18 cellular contexts compared by ENCODE assay signal in the genomic region with DNA sequence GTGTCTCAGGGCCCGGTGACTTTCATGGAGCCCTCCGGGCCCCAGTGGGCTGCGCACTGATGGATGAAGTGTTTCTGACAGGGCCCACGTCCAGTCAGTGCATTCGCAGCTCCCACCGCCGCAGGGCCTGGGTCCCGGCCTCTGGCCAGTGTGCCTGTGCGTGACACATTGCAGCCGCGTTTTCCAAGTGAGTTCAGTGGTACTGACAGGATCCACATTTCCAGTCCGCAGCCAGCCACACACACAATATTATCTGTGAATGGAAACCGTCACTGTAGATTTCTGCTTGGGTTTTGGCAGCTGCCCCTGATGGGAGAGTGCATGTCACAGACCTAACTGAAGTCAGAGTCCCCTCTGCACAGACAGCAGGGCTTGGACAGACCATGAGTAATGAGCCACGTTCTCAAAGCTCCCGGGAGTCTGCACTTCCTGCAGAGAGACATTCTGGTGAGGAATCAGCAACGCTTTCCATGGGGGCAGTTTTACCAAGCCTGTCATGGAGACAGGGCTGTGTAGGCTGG.
DNase-seq lines count a peak whose midpoint lies in the region; ATAC-seq and TF ChIP-seq lines count a peak whose summit lies in the region.
"Had no signal": no experiment of that assay in that cellular context is flagged by ENCODE, and none has a peak within 500 bp of the region (broad histone marks: within the 10 kb centered on the region; RNA-seq: fewer than 3 reads in every experiment).

No MANE protein-coding gene starts in this region.

- intact Hi-C loops in PC-9 (cut with micrococcal nuclease; ENCODE audit: unreplicated experiment), result loop anchor here (2.0 kb wide), 1 partner anchor 52 kb away; no protein-coding TSS in a partner anchor
- intact Hi-C loops in right lobe of liver (cut with DNase I), result no loop called here

- H2AFZ ChIP-seq in ACC112 (ENCODE audit: low read length, unreplicated experiment) (peak overlapping the region; percentile 13), PC-9 (no peak overlapping the region)
- H2AFZ ChIP-seq: parathyroid adenoma had no signal

- H4K20me1 ChIP-seq in PC-9 (ENCODE audit: insufficient read depth), result no peaks in the 10 kb centered on the region

- DNase-seq in PC-9, result no peak
- DNase-seq in fibroblast of pulmonary artery (ENCODE audit: low read depth), result peak; percentile 57
- DNase-seq in right lobe of liver, result peak in 1 of 3 donors; percentile 29
- DNase-seq in SIG-M5 treated with dmso at 0.1 percent for 504 hours (lab: John Stamatoyannopoulos, UW; ENCODE audit: unreplicated experiment), result no peak
- no peak for DNase-seq in DMS79 (lab: John Stamatoyannopoulos, UW)
- DNase-seq in H7, result no peak
- DNase-seq: activated CD4-positive, alpha-beta T cell treated with anti-CD3 and anti-CD28 coated beads, Interleukin-2, amount 50 U/mL, for 1 hour; NCI-H2081; NCI-H748 treated with DMSO at 0.1 percent for 48 hours; T-helper 9 cell; testis had no signal

- H3K4me1 ChIP-seq in ACC112 (ENCODE audit: control insufficient read depth, insufficient read depth, low read length, unreplicated experiment) (peaks cover 10% of the 10 kb centered on the region), PC-9 (replicated peaks; ENCODE audit: insufficient read depth) (peaks cover 20% of the 10 kb centered on the region), right lobe of liver (no peaks in the 10 kb centered on the region)
- H3K4me1 ChIP-seq: parathyroid adenoma, testis had no signal

- POLR2A ChIA-PET in PC-9 (lab: Charles Lee; ENCODE audit: unreplicated experiment), result interaction anchor here (0.6 kb wide), 1 partner anchor 37 kb away, joined by 3 read pairs; no protein-coding TSS in a partner anchor

- H3K27ac ChIP-seq in ACC112 (ENCODE audit: low read depth, low read length), result no peak overlapping the region
- peak overlapping the region; percentile 83 for H3K27ac ChIP-seq in PC-9
- peak overlapping the region in 2 of 3 donors; percentile 24 to 47 for H3K27ac ChIP-seq in right lobe of liver
- H3K27ac ChIP-seq: KMS-11, parathyroid adenoma, RWPE1, testis had no signal

- H3K4me3 ChIP-seq in ACC112 (ENCODE audit: low read depth, low read length) (no peak overlapping the region), PC-9 (no peak overlapping the region), fibroblast of pulmonary artery (replicated peaks; ENCODE audit: low read depth, low read length) (no peak overlapping the region), right lobe of liver (no peak overlapping the region), H7 (ENCODE audit: insufficient read depth, low read depth, low read length) (no peak overlapping the region)
- H3K4me3 ChIP-seq: ascending aorta, HAP-1, testis had no signal

- 0 out of 2 replicates have a peak overlapping the region, but pooled peaks have one; percentile 39 for H3K4me2 ChIP-seq in PC-9
- H3K4me2 ChIP-seq: KMS-11 had no signal

- TF ChIP-seq CTCF in PC-9 (conservative IDR thresholded peaks at IDR 0.05), result no peak
- TF ChIP-seq CTCF in fibroblast of pulmonary artery (IDR thresholded peaks at IDR 0.05; ENCODE audit: low read length, missing control alignments), result no peak
- TF ChIP-seq CTCF in right lobe of liver (IDR thresholded peaks at IDR 0.05), result no peak

- no peaks in the 10 kb centered on the region for H3K9me3 ChIP-seq in PC-9 (ENCODE audit: insufficient read depth, low read depth)
- no peaks in the 10 kb centered on the region for H3K9me3 ChIP-seq in right lobe of liver
- H3K9me3 ChIP-seq: ascending aorta, HAP-1, testis had no signal

- CTCF ChIA-PET in PC-9 (lab: Charles Lee), result no interaction called here

- H3K27me3 ChIP-seq in ACC112 (ENCODE audit: insufficient read depth, low read length), result no peaks in the 10 kb centered on the region
- no peaks in the 10 kb centered on the region for H3K27me3 ChIP-seq in PC-9 (ENCODE audit: insufficient read depth, low read depth)
- H3K27me3 ChIP-seq in right lobe of liver, result no peaks in the 10 kb centered on the region
- H3K27me3 ChIP-seq in H7 (ENCODE audit: control insufficient read depth, insufficient read depth, low read length), result no peaks in the 10 kb centered on the region
- H3K27me3 ChIP-seq: ascending aorta, testis had no signal

- no TSS peak for BruUV-seq in PC-9 (replicated peaks; lab: Mats Ljungman, UMichigan)

- H3K79me2 ChIP-seq in ACC112 (ENCODE audit: control insufficient read depth, insufficient read depth, low read length, unreplicated experiment) (no peaks in the 10 kb centered on the region), PC-9 (ENCODE audit: low read depth) (no peaks in the 10 kb centered on the region)
- H3K79me2 ChIP-seq: parathyroid adenoma had no signal

- peaks cover 5% of the 10 kb centered on the region; the same call in 1 of the 2 replicates for H3F3A ChIP-seq in PC-9 (ENCODE audit: insufficient read depth, low read depth)

- TF ChIP-seq POLR2A in right lobe of liver (IDR thresholded peaks at IDR 0.05), result no peak

- ATAC-seq in right lobe of liver, result peak; percentile 22 to 76 (median 59)
- ATAC-seq in GM19452 (IDR thresholded peaks at IDR 0.05; ENCODE audit: unreplicated experiment), result no peak

- no peaks in the 10 kb centered on the region for H3K9me2 ChIP-seq in PC-9 (ENCODE audit: insufficient read depth)

- WGBS in right lobe of liver (ENCODE audit: insufficient coverage, low coverage, low lambda C conversion rate, missing lambda C conversion rate), result 60% methylated on average over 3 of the region's 16 CpGs

- H3K36me3 ChIP-seq in ACC112 (ENCODE audit: insufficient read depth, low read length), result no peaks in the 10 kb centered on the region
- H3K36me3 ChIP-seq in PC-9 (ENCODE audit: low read depth), result no peaks in the 10 kb centered on the region
- H3K36me3 ChIP-seq in right lobe of liver, result no peaks in the 10 kb centered on the region
- no peaks in the 10 kb centered on the region for H3K36me3 ChIP-seq in H7 (replicated peaks; ENCODE audit: control insufficient read depth, insufficient read depth, low read length)
- H3K36me3 ChIP-seq: ascending aorta, HAP-1 had no signal
